In the genomic region with DNA sequence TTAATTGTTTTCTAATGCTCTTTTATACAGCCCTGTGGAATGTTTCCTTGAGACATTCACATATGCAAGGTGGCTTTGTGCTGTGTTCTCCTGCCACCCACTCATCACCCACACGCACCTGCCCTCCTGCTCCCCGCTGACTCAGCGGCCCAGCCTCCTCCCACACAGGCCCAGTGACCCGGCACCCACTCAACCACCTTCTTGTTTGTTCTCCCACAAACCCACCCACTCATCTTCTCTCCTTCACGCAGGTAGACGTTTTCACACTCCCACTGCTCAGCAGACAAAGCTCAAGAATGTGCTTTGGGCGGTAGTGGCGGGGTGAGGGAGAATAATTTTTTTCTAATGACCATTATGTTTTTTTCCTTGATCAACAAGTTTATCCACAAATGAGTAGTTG, we compare ENCODE assay signal across 9 cellular contexts. TPM values are rescaled to one million over a fixed set of nuclear protein-coding genes. Genes with fewer than 3 reads are reported as not detected.
DNase-seq lines count a peak whose midpoint lies in the region; ATAC-seq and TF ChIP-seq lines count a peak whose summit lies in the region.
"Had no signal": no experiment of that assay in that cellular context is flagged by ENCODE, and none has a peak within 500 bp of the region (broad histone marks: within the 10 kb centered on the region; RNA-seq: fewer than 3 reads in every experiment).

No MANE protein-coding gene starts in this region.

- no peaks in the 10 kb centered on the region for H3F3A ChIP-seq in MM.1S (ENCODE audit: insufficient read depth, low read length)

- peaks cover 8 to 16% (median 13%) of the 10 kb centered on the region in 3 donors for H3K9me3 Mint-ChIP-seq in T-cell
- H3K9me3 Mint-ChIP-seq in effector memory CD8-positive, alpha-beta T cell, result peaks cover 2 to 9% of the 10 kb centered on the region in 2 donors

- H3K36me3 Mint-ChIP-seq in T-cell, result peaks cover 9% of the 10 kb centered on the region
- no peaks in the 10 kb centered on the region for H3K36me3 Mint-ChIP-seq in effector memory CD8-positive, alpha-beta T cell (ENCODE audit: insufficient read depth)

- no peak overlapping the region for H3K4me3 Mint-ChIP-seq in T-cell
- peak overlapping the region in 1 of 2 donors; percentile 42 for H3K4me3 Mint-ChIP-seq in effector memory CD8-positive, alpha-beta T cell

- H3K27me3 ChIP-seq in MM.1S (replicated peaks; ENCODE audit: insufficient read depth, low read length), result no peaks in the 10 kb centered on the region

- H3K79me2 ChIP-seq in MM.1S (ENCODE audit: low read length), result no peaks in the 10 kb centered on the region

- H3K9me2 ChIP-seq in MM.1S (replicated peaks; ENCODE audit: insufficient read depth, low read length), result no peaks in the 10 kb centered on the region

- no peak overlapping the region for H3K4me3 ChIP-seq in MM.1S (ENCODE audit: low read length)

- no peak for TF ChIP-seq CTCF in MM.1S (IDR thresholded peaks at IDR 0.05; ENCODE audit: low read length)

- H3K27ac ChIP-seq in MM.1S (ENCODE audit: low read length), result no peak overlapping the region

- CTCF ChIA-PET in T-cell (lab: Charles Lee), result interaction anchor here in 1 of 2 donors (1.3 kb wide), 1 partner anchor 9 kb away, joined by 3 read pairs; no protein-coding TSS in a partner anchor

- no peak overlapping the region for H3K4me2 ChIP-seq in MM.1S (ENCODE audit: low read depth, low read length)

- peaks cover 13 to 19% (median 13%) of the 10 kb centered on the region in 3 donors for H3K4me1 Mint-ChIP-seq in T-cell
- H3K4me1 Mint-ChIP-seq in effector memory CD8-positive, alpha-beta T cell (ENCODE audit: low read depth in 2 of 2), result peaks cover 5 to 8% of the 10 kb centered on the region in 2 donors

- H3K36me3 ChIP-seq in MM.1S (replicated peaks; ENCODE audit: insufficient read depth, low read length), result no peaks in the 10 kb centered on the region

- peak; percentile 58 for ATAC-seq in GM21619 (IDR thresholded peaks at IDR 0.05; ENCODE audit: unreplicated experiment)
- peak; percentile 41 to 71 (median 55) for ATAC-seq in T-cell (replicated peaks in 1 of 4)
- ATAC-seq in effector memory CD8-positive, alpha-beta T cell (replicated peaks), result peak; percentile 70
- no peak for ATAC-seq in GM21528 (IDR thresholded peaks at IDR 0.05; ENCODE audit: low FRiP score, unreplicated experiment)
- ATAC-seq in GM21737 (IDR thresholded peaks at IDR 0.05; ENCODE audit: unreplicated experiment), result no peak

- peak overlapping the region in 1 of 2 donors; percentile 36 for H3K27ac Mint-ChIP-seq in T-cell
- peak overlapping the region in 1 of 2 donors; percentile 10 for H3K27ac Mint-ChIP-seq in effector memory CD8-positive, alpha-beta T cell

- no peaks in the 10 kb centered on the region for H4K20me1 ChIP-seq in MM.1S (ENCODE audit: insufficient read depth, low read length)

- H3K27me3 Mint-ChIP-seq in T-cell, result no peaks in the 10 kb centered on the region
- H3K27me3 Mint-ChIP-seq in effector memory CD8-positive, alpha-beta T cell, result no peaks in the 10 kb centered on the region

- no peaks in the 10 kb centered on the region for H3K9me3 ChIP-seq in MM.1S (replicated peaks; ENCODE audit: insufficient read depth, low read length)

- DNase-seq in T-cell, result peak in 6 of 34 experiments; percentile 6 to 20 (median 9)
- no peak for DNase-seq in effector memory CD8-positive, alpha-beta T cell
- peak; percentile 11 to 82 (median 78) for DNase-seq in stimulated activated CD4-positive, alpha-beta T cell treated with anti-CD3 and anti-CD28 coated beads, TNF-alpha, amount 100 ng/mL, for 4 hours (ENCODE audit: low read depth in 3 of 3)
- no peak for DNase-seq in cerebellar cortex (ENCODE audit: low spot score)
- DNase-seq in MM.1S, result no peak
- DNase-seq: NCI-H187 had no signal

- POLR2A ChIA-PET in T-cell (lab: Charles Lee), result interaction anchor here (0.6 to 0.8 kb wide), 3 partner anchors 15 to 377 kb away, joined by 3 to 4 read pairs (median 3); no protein-coding TSS in a partner anchor

- no peak overlapping the region for H3K9ac ChIP-seq in MM.1S (ENCODE audit: low read length)

- H3K4me1 ChIP-seq in MM.1S (ENCODE audit: low read length), result no peaks in the 10 kb centered on the region

- H2AFZ ChIP-seq in MM.1S (ENCODE audit: low read length), result no peak overlapping the region

RNA-seq across cellular contexts. Expression of gene NEMP2, which starts 28.6 kb away (rescaled TPM):
- 10 to 100 TPM; 11.1 to 16.2 (median 15.3) TPM for total RNA-seq in T-cell

Comparison
In these comparisons a context has a peak if more than half of its experiments do, and no peak if none do; other contexts are left out.
1. ATAC-seq: peak in GM21619 (single experiment), T-cell (4 of 4) and effector memory CD8-positive, alpha-beta T cell (single experiment); none in GM21528 (single experiment) and GM21737 (single experiment).
2. DNase-seq: peak in stimulated activated CD4-positive, alpha-beta T cell treated with anti-CD3 and anti-CD28 coated beads, TNF-alpha, amount 100 ng/mL, for 4 hours (3 of 3); none in effector memory CD8-positive, alpha-beta T cell (0 of 3), cerebellar cortex (single experiment) and MM.1S (single experiment).